Comparison of ENCODE assay signal across 1 cellular context in genomic region chr17:2980211-2980903, GRCh38.
TF ChIP-seq lines count a peak whose summit lies in the region.

No MANE protein-coding gene starts in this region.

TF ChIP-seq in H1, 55 proteins besides CTCF, POLR2A, EP300 and RAD21 (continued from another document):
- TF ChIP-seq, protein P1, sequence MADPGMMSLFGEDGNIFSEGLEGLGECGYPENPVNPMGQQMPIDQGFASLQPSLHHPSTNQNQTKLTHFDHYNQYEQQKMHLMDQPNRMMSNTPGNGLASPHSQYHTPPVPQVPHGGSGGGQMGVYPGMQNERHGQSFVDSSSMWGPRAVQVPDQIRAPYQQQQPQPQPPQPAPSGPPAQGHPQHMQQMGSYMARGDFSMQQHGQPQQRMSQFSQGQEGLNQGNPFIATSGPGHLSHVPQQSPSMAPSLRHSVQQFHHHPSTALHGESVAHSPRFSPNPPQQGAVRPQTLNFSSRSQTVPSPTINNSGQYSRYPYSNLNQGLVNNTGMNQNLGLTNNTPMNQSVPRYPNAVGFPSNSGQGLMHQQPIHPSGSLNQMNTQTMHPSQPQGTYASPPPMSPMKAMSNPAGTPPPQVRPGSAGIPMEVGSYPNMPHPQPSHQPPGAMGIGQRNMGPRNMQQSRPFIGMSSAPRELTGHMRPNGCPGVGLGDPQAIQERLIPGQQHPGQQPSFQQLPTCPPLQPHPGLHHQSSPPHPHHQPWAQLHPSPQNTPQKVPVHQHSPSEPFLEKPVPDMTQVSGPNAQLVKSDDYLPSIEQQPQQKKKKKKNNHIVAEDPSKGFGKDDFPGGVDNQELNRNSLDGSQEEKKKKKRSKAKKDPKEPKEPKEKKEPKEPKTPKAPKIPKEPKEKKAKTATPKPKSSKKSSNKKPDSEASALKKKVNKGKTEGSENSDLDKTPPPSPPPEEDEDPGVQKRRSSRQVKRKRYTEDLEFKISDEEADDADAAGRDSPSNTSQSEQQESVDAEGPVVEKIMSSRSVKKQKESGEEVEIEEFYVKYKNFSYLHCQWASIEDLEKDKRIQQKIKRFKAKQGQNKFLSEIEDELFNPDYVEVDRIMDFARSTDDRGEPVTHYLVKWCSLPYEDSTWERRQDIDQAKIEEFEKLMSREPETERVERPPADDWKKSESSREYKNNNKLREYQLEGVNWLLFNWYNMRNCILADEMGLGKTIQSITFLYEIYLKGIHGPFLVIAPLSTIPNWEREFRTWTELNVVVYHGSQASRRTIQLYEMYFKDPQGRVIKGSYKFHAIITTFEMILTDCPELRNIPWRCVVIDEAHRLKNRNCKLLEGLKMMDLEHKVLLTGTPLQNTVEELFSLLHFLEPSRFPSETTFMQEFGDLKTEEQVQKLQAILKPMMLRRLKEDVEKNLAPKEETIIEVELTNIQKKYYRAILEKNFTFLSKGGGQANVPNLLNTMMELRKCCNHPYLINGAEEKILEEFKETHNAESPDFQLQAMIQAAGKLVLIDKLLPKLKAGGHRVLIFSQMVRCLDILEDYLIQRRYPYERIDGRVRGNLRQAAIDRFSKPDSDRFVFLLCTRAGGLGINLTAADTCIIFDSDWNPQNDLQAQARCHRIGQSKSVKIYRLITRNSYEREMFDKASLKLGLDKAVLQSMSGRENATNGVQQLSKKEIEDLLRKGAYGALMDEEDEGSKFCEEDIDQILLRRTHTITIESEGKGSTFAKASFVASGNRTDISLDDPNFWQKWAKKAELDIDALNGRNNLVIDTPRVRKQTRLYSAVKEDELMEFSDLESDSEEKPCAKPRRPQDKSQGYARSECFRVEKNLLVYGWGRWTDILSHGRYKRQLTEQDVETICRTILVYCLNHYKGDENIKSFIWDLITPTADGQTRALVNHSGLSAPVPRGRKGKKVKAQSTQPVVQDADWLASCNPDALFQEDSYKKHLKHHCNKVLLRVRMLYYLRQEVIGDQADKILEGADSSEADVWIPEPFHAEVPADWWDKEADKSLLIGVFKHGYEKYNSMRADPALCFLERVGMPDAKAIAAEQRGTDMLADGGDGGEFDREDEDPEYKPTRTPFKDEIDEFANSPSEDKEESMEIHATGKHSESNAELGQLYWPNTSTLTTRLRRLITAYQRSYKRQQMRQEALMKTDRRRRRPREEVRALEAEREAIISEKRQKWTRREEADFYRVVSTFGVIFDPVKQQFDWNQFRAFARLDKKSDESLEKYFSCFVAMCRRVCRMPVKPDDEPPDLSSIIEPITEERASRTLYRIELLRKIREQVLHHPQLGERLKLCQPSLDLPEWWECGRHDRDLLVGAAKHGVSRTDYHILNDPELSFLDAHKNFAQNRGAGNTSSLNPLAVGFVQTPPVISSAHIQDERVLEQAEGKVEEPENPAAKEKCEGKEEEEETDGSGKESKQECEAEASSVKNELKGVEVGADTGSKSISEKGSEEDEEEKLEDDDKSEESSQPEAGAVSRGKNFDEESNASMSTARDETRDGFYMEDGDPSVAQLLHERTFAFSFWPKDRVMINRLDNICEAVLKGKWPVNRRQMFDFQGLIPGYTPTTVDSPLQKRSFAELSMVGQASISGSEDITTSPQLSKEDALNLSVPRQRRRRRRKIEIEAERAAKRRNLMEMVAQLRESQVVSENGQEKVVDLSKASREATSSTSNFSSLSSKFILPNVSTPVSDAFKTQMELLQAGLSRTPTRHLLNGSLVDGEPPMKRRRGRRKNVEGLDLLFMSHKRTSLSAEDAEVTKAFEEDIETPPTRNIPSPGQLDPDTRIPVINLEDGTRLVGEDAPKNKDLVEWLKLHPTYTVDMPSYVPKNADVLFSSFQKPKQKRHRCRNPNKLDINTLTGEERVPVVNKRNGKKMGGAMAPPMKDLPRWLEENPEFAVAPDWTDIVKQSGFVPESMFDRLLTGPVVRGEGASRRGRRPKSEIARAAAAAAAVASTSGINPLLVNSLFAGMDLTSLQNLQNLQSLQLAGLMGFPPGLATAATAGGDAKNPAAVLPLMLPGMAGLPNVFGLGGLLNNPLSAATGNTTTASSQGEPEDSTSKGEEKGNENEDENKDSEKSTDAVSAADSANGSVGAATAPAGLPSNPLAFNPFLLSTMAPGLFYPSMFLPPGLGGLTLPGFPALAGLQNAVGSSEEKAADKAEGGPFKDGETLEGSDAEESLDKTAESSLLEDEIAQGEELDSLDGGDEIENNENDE (IDR thresholded peaks at IDR 0.05; ENCODE audit: insufficient replicate concordance, low read length): no peak
- TF ChIP-seq SUZ12 (IDR thresholded peaks at IDR 0.05; ENCODE audit: low read length) (no peak), CREB1 (IDR thresholded peaks at IDR 0.05) (no peak), KDM5A (IDR thresholded peaks at IDR 0.05; ENCODE audit: low read length) (no peak), USF2 (IDR thresholded peaks at IDR 0.05; ENCODE audit: low read length) (no peak), NANOG (IDR thresholded peaks at IDR 0.05; ENCODE audit: insufficient read depth, low read depth, low read length, poor library complexity, severe bottlenecking) (no peak)
